In genomic region chr12:55706840-55707671, GRCh38 we compare ENCODE assay signal across 6 cellular contexts. TPM values are rescaled to one million over a fixed set of nuclear protein-coding genes. Genes with fewer than 3 reads are reported as not detected.
DNase-seq lines count a peak whose midpoint lies in the region; ATAC-seq, FAIRE-seq and TF ChIP-seq lines count a peak whose summit lies in the region.

No MANE protein-coding gene starts in this region.

- intact Hi-C loops in Calu3 (cut with micrococcal nuclease; ENCODE audit: unreplicated experiment) (no loop called here), HepG2 (cut with micrococcal nuclease; ENCODE audit: unreplicated experiment) (loop anchor here (2.0 kb wide), 1 partner anchor 14 kb away; the partner anchor contains the start of gene RDH5)

- TF ChIP-seq RAD21 in HepG2 (CRISPR knock-in tag; IDR thresholded peaks at IDR 0.05), result no peak

- H3K4me3 ChIP-seq in WI38 (ENCODE audit: low read depth, low read length), result peak overlapping the region; percentile 56
- peak overlapping the region; percentile 29 to 71 (median 51); a peak in 5 of 6 replicates for H3K4me3 ChIP-seq in HepG2 (replicated peaks in 1 of 3; ENCODE audit: insufficient read depth in 1 of 3, low read depth in 2 of 3, low read length in 3 of 3)

- H3K9me3 ChIP-seq in HepG2 (ENCODE audit: low read length), result no peaks in the 10 kb centered on the region

- no peak for TF ChIP-seq POLR2A in HepG2 (IDR thresholded peaks at IDR 0.05; ENCODE audit: insufficient read depth in 1 of 2, low read depth in 2 of 2, low read length in 2 of 2)

- no peaks in the 10 kb centered on the region for H3K36me3 ChIP-seq in HepG2 (replicated peaks in 1 of 2; ENCODE audit: control insufficient read depth in 1 of 2, insufficient read depth in 2 of 2, low read length in 2 of 2)

- TF ChIP-seq CTCF in Calu3 (IDR thresholded peaks at IDR 0.05; ENCODE audit: unreplicated experiment) (no peak), WI38 (IDR thresholded peaks at IDR 0.05; ENCODE audit: low read depth, low read length) (no peak), HepG2 (CRISPR knock-in tag; IDR thresholded peaks at IDR 0.05) (no peak)

- CTCF ChIA-PET in Calu3 (lab: Charles Lee), result interaction anchor here (0.6 to 2.6 kb wide), 6 partner anchors 9 to 26 kb away, joined by 3 to 14 read pairs (median 4); partner anchors contain the start of genes BLOC1S1 and RDH5
- CTCF ChIA-PET in HepG2 (lab: Yijun Ruan, JAX; ENCODE audit: low intra/inter-chr PET ratio, low total read pairs), result no interaction called here

- POLR2A ChIA-PET in HepG2 (lab: Yijun Ruan, JAX), result interaction anchor here (1.4 to 3.4 kb wide), 4 partner anchors 9 to 25 kb away, joined by 3 to 14 read pairs (median 8); partner anchors contain the start of genes BLOC1S1, CD63 and RDH5

- WGBS in HepG2 (ENCODE audit: low lambda C conversion rate), result 33% methylated on average over 4 of the region's 23 CpGs

- H3K9ac ChIP-seq in HepG2 (ENCODE audit: insufficient read depth, low read depth, low read length), result no peak overlapping the region

- peaks cover 28% of the 10 kb centered on the region for H3K4me1 Mint-ChIP-seq in Calu3 (ENCODE audit: low read depth, unreplicated experiment)

- no peaks in the 10 kb centered on the region for H3K9me3 Mint-ChIP-seq in Calu3 (ENCODE audit: low read depth, unreplicated experiment)

- peak; percentile 11; the same call in 2 of the 3 replicates for ATAC-seq in HepG2
- ATAC-seq in HG03039 (IDR thresholded peaks at IDR 0.05; ENCODE audit: unreplicated experiment), result no peak
- no peak for ATAC-seq in HG02759 (IDR thresholded peaks at IDR 0.05; ENCODE audit: unreplicated experiment)

- peak overlapping the region; percentile 75 for H3K4me2 ChIP-seq in HepG2 (ENCODE audit: low read depth, low read length)

- H2AFZ ChIP-seq in HepG2 (ENCODE audit: low read length), result no peak overlapping the region

- no peak for FAIRE-seq in HepG2 (lab: Jason Lieb, UNC)

- DNase-seq in Calu3, result peak; percentile 36
- no peak for DNase-seq in HepG2 (ENCODE audit: low spot score)
- no peak for DNase-seq in SW 1271 (lab: John Stamatoyannopoulos, UW)

- H3K27me3 Mint-ChIP-seq in Calu3 (ENCODE audit: unreplicated experiment), result peaks cover 71% of the 10 kb centered on the region

- in situ Hi-C loops in HepG2 (cut with HindIII; ENCODE audit: extremely low pct_ligation_motif_present, low pct_unique_long_range_greater_than_20kb), result no loop called here

- H4K20me1 ChIP-seq in HepG2 (ENCODE audit: insufficient read depth, low read length), result no peaks in the 10 kb centered on the region; the same call in 1 of the 2 replicates

- TF ChIP-seq EP300 in HepG2 (IDR thresholded peaks at IDR 0.05; ENCODE audit: low read depth in 2 of 2, low read length in 2 of 2) (no peak), HepG2 (CRISPR knock-in tag; IDR thresholded peaks at IDR 0.05; ENCODE audit: borderline replicate concordance) (no peak)

- no peaks in the 10 kb centered on the region for H3K79me2 ChIP-seq in HepG2 (ENCODE audit: insufficient read depth, low read length)

- H3K27ac ChIP-seq in HepG2 (ENCODE audit: extremely low read length, insufficient read depth, low read length), result no peak overlapping the region

- H3K4me1 ChIP-seq in HepG2 (ENCODE audit: insufficient read depth, low read length), result peaks cover 58% of the 10 kb centered on the region

- no peak overlapping the region for H3K27ac Mint-ChIP-seq in Calu3 (ENCODE audit: unreplicated experiment)

- H3K4me3 Mint-ChIP-seq in Calu3 (ENCODE audit: low read depth, unreplicated experiment), result peak overlapping the region; percentile 74

- BruUV-seq in Calu3 (replicated peaks; lab: Mats Ljungman, UMichigan) (no TSS peak), HepG2 (replicated peaks; lab: Mats Ljungman, UMichigan) (no TSS peak)

- peaks cover 1 to 59% of the 10 kb centered on the region in 2 experiments; a peak in 4 of 5 replicates for H3K27me3 ChIP-seq in HepG2 (ENCODE audit: control insufficient read depth in 1 of 2, insufficient read depth in 2 of 2, low read length in 2 of 2)

- H3K36me3 Mint-ChIP-seq in Calu3 (ENCODE audit: insufficient read depth, unreplicated experiment), result peaks cover 6% of the 10 kb centered on the region

RNA-seq across cellular contexts. Expression of gene ITGA7, which starts 0.6 kb away (rescaled TPM):
- 5.9 and 6.3 TPM in 2 replicates for total RNA-seq in Calu3 (2022)
- 0.24 and 0.75 TPM in 2 replicates for total RNA-seq in HepG2 (2016; rRNA removed; fragmentation: Illumina TruSeq; extraction: Trizol)
- not detected in 2 replicates for total RNA-seq in HepG2 (2016; cell fraction: cytosol; rRNA removed; fragmentation: Illumina TruSeq; extraction: Trizol; ENCODE audit: low read depth)
- total RNA-seq in HepG2 (2016; cell fraction: insoluble cytoplasmic fraction; rRNA removed; fragmentation: Illumina TruSeq; extraction: Trizol), result 0.15 and 0.35 TPM in 2 replicates
- total RNA-seq in HepG2 (2016; cell fraction: membrane; rRNA removed; fragmentation: Illumina TruSeq; extraction: Trizol), result 0.03 and 0.14 TPM in 2 replicates
- total RNA-seq in HepG2 (2016; cell fraction: nucleus; rRNA removed; fragmentation: Illumina TruSeq; extraction: Trizol), result 1.3 and 1.5 TPM in 2 replicates
- 0.65 and 1.8 TPM in 2 replicates for polyA plus RNA-seq in HepG2 (2011; rRNA removed)
- 0.16 and 0.28 TPM in 2 replicates for polyA plus RNA-seq in HepG2 (2011; cell fraction: cytosol; rRNA removed)
- polyA plus RNA-seq in HepG2 (2011; cell fraction: nucleus; rRNA removed), result 12.1 and 12.6 TPM in 2 replicates
- polyA plus RNA-seq in HepG2 (2012), result 1.1 and 1.2 TPM in 2 replicates
- polyA plus RNA-seq in HepG2 (2016; cell fraction: cytosol; fragmentation: Illumina TruSeq; extraction: Trizol; ENCODE audit: low read depth), result not detected in 2 replicates
- polyA plus RNA-seq in HepG2 (2016; cell fraction: insoluble cytoplasmic fraction; fragmentation: Illumina TruSeq; extraction: Trizol; ENCODE audit: low read depth), result 0.28 TPM in 1 of 2 replicates, not detected in the other
- polyA plus RNA-seq in HepG2 (2016; cell fraction: membrane; fragmentation: Illumina TruSeq; extraction: Trizol; ENCODE audit: low read depth), result not detected in 2 replicates
- polyA plus RNA-seq in HepG2 (2016; cell fraction: nucleus; fragmentation: Illumina TruSeq; extraction: Trizol; ENCODE audit: insufficient read depth, low read depth), result 1.7 and 2.7 TPM in 2 replicates
- 1.4 and 1.9 TPM in 2 replicates for polyA minus RNA-seq in HepG2 (2011; rRNA and poly(A)+ RNA removed; ENCODE audit: low replicate concordance)
- polyA minus RNA-seq in HepG2 (2011; cell fraction: cytosol; rRNA and poly(A)+ RNA removed), result not detected in 2 replicates
- polyA minus RNA-seq in HepG2 (2011; cell fraction: nucleus; rRNA and poly(A)+ RNA removed), result 2.2 and 3.1 TPM in 2 replicates

RNA-seq across cellular contexts. Expression of gene BLOC1S1, which starts 8.8 kb away (rescaled TPM):
- total RNA-seq in Calu3 (2022) (71.0 and 89.4 TPM in 2 replicates), HepG2 (2016; rRNA removed; fragmentation: Illumina TruSeq; extraction: Trizol) (95.3 and 99.7 TPM in 2 replicates)
- total RNA-seq in HepG2 (2016; cell fraction: cytosol; rRNA removed; fragmentation: Illumina TruSeq; extraction: Trizol; ENCODE audit: low read depth), result 118 and 144 TPM in 2 replicates
- 97.9 and 110 TPM in 2 replicates for total RNA-seq in HepG2 (2016; cell fraction: insoluble cytoplasmic fraction; rRNA removed; fragmentation: Illumina TruSeq; extraction: Trizol)
- 102 and 108 TPM in 2 replicates for total RNA-seq in HepG2 (2016; cell fraction: membrane; rRNA removed; fragmentation: Illumina TruSeq; extraction: Trizol)
- total RNA-seq in HepG2 (2016; cell fraction: nucleus; rRNA removed; fragmentation: Illumina TruSeq; extraction: Trizol), result 34.2 and 48.7 TPM in 2 replicates
- polyA plus RNA-seq in HepG2 (2011; rRNA removed), result 50.5 and 55.1 TPM in 2 replicates
- 74.9 and 112 TPM in 2 replicates for polyA plus RNA-seq in HepG2 (2011; cell fraction: cytosol; rRNA removed)
- polyA plus RNA-seq in HepG2 (2011; cell fraction: nucleus; rRNA removed), result 22.5 and 27.2 TPM in 2 replicates
- 34.8 and 38.2 TPM in 2 replicates for polyA plus RNA-seq in HepG2 (2012)
- 149 and 162 TPM in 2 replicates for polyA plus RNA-seq in HepG2 (2016; cell fraction: cytosol; fragmentation: Illumina TruSeq; extraction: Trizol; ENCODE audit: low read depth)
- 107 and 112 TPM in 2 replicates for polyA plus RNA-seq in HepG2 (2016; cell fraction: insoluble cytoplasmic fraction; fragmentation: Illumina TruSeq; extraction: Trizol; ENCODE audit: low read depth)
- 91.5 and 100 TPM in 2 replicates for polyA plus RNA-seq in HepG2 (2016; cell fraction: membrane; fragmentation: Illumina TruSeq; extraction: Trizol; ENCODE audit: low read depth)
- 64.2 and 67.2 TPM in 2 replicates for polyA plus RNA-seq in HepG2 (2016; cell fraction: nucleus; fragmentation: Illumina TruSeq; extraction: Trizol; ENCODE audit: insufficient read depth, low read depth)
- polyA minus RNA-seq in HepG2 (2011; rRNA and poly(A)+ RNA removed; ENCODE audit: low replicate concordance), result 21.9 and 89.7 TPM in 2 replicates
- polyA minus RNA-seq in HepG2 (2011; cell fraction: cytosol; rRNA and poly(A)+ RNA removed), result 6.7 and 11.0 TPM in 2 replicates
- 7.8 and 8.2 TPM in 2 replicates for polyA minus RNA-seq in HepG2 (2011; cell fraction: nucleus; rRNA and poly(A)+ RNA removed)

RNA-seq across cellular contexts. Expression of gene RDH5, which starts 13.1 kb away (rescaled TPM):
- total RNA-seq in Calu3 (2022), result 11.0 and 11.2 TPM in 2 replicates
- total RNA-seq in HepG2 (2016; rRNA removed; fragmentation: Illumina TruSeq; extraction: Trizol), result 1.0 and 2.6 TPM in 2 replicates
- total RNA-seq in HepG2 (2016; cell fraction: cytosol; rRNA removed; fragmentation: Illumina TruSeq; extraction: Trizol; ENCODE audit: low read depth), result 1.2 and 1.5 TPM in 2 replicates
- 1.2 and 2.6 TPM in 2 replicates for total RNA-seq in HepG2 (2016; cell fraction: insoluble cytoplasmic fraction; rRNA removed; fragmentation: Illumina TruSeq; extraction: Trizol)
- total RNA-seq in HepG2 (2016; cell fraction: membrane; rRNA removed; fragmentation: Illumina TruSeq; extraction: Trizol), result 1.3 and 1.5 TPM in 2 replicates
- 4.5 and 6.2 TPM in 2 replicates for total RNA-seq in HepG2 (2016; cell fraction: nucleus; rRNA removed; fragmentation: Illumina TruSeq; extraction: Trizol)
- 5.7 TPM in 2 replicates for polyA plus RNA-seq in HepG2 (2011; rRNA removed)
- polyA plus RNA-seq in HepG2 (2011; cell fraction: cytosol; rRNA removed), result 2.4 and 3.4 TPM in 2 replicates
- 17.8 and 19.4 TPM in 2 replicates for polyA plus RNA-seq in HepG2 (2011; cell fraction: nucleus; rRNA removed)
- 3.3 and 4.2 TPM in 2 replicates for polyA plus RNA-seq in HepG2 (2012)
- polyA plus RNA-seq in HepG2 (2016; cell fraction: cytosol; fragmentation: Illumina TruSeq; extraction: Trizol; ENCODE audit: low read depth), result 0.41 and 0.84 TPM in 2 replicates
- 0.71 and 0.91 TPM in 2 replicates for polyA plus RNA-seq in HepG2 (2016; cell fraction: insoluble cytoplasmic fraction; fragmentation: Illumina TruSeq; extraction: Trizol; ENCODE audit: low read depth)
- 1.0 and 1.1 TPM in 2 replicates for polyA plus RNA-seq in HepG2 (2016; cell fraction: membrane; fragmentation: Illumina TruSeq; extraction: Trizol; ENCODE audit: low read depth)
- polyA plus RNA-seq in HepG2 (2016; cell fraction: nucleus; fragmentation: Illumina TruSeq; extraction: Trizol; ENCODE audit: insufficient read depth, low read depth), result 9.3 and 11.2 TPM in 2 replicates
- 4.1 and 8.8 TPM in 2 replicates for polyA minus RNA-seq in HepG2 (2011; rRNA and poly(A)+ RNA removed; ENCODE audit: low replicate concordance)
- 0.53 and 0.79 TPM in 2 replicates for polyA minus RNA-seq in HepG2 (2011; cell fraction: cytosol; rRNA and poly(A)+ RNA removed)
- polyA minus RNA-seq in HepG2 (2011; cell fraction: nucleus; rRNA and poly(A)+ RNA removed), result 11.6 and 16.1 TPM in 2 replicates

RNA-seq across cellular contexts. Expression of gene CD63, which starts 21.8 kb away (rescaled TPM):
- 880 and 991 TPM in 2 replicates for total RNA-seq in Calu3 (2022)
- total RNA-seq in HepG2 (2016; rRNA removed; fragmentation: Illumina TruSeq; extraction: Trizol), result 134 and 277 TPM in 2 replicates
- total RNA-seq in HepG2 (2016; cell fraction: cytosol; rRNA removed; fragmentation: Illumina TruSeq; extraction: Trizol; ENCODE audit: low read depth), result 129 and 132 TPM in 2 replicates
- 128 and 284 TPM in 2 replicates for total RNA-seq in HepG2 (2016; cell fraction: insoluble cytoplasmic fraction; rRNA removed; fragmentation: Illumina TruSeq; extraction: Trizol)
- 138 and 152 TPM in 2 replicates for total RNA-seq in HepG2 (2016; cell fraction: membrane; rRNA removed; fragmentation: Illumina TruSeq; extraction: Trizol)
- total RNA-seq in HepG2 (2016; cell fraction: nucleus; rRNA removed; fragmentation: Illumina TruSeq; extraction: Trizol), result 203 and 224 TPM in 2 replicates
- 211 and 234 TPM in 2 replicates for polyA plus RNA-seq in HepG2 (2011; rRNA removed)
- 424 and 444 TPM in 2 replicates for polyA plus RNA-seq in HepG2 (2011; cell fraction: cytosol; rRNA removed)
- 140 and 196 TPM in 2 replicates for polyA plus RNA-seq in HepG2 (2011; cell fraction: nucleus; rRNA removed)
- 226 and 283 TPM in 2 replicates for polyA plus RNA-seq in HepG2 (2012)
- polyA plus RNA-seq in HepG2 (2016; cell fraction: cytosol; fragmentation: Illumina TruSeq; extraction: Trizol; ENCODE audit: low read depth), result 186 and 213 TPM in 2 replicates
- 153 and 161 TPM in 2 replicates for polyA plus RNA-seq in HepG2 (2016; cell fraction: insoluble cytoplasmic fraction; fragmentation: Illumina TruSeq; extraction: Trizol; ENCODE audit: low read depth)
- 149 and 167 TPM in 2 replicates for polyA plus RNA-seq in HepG2 (2016; cell fraction: membrane; fragmentation: Illumina TruSeq; extraction: Trizol; ENCODE audit: low read depth)
- 381 and 422 TPM in 2 replicates for polyA plus RNA-seq in HepG2 (2016; cell fraction: nucleus; fragmentation: Illumina TruSeq; extraction: Trizol; ENCODE audit: insufficient read depth, low read depth)
- polyA minus RNA-seq in HepG2 (2011; rRNA and poly(A)+ RNA removed; ENCODE audit: low replicate concordance), result 159 and 211 TPM in 2 replicates
- 94.7 and 99.2 TPM in 2 replicates for polyA minus RNA-seq in HepG2 (2011; cell fraction: cytosol; rRNA and poly(A)+ RNA removed)
- polyA minus RNA-seq in HepG2 (2011; cell fraction: nucleus; rRNA and poly(A)+ RNA removed), result 47.0 and 55.9 TPM in 2 replicates

RNA-seq across cellular contexts. Expression of gene GDF11, which starts 35.9 kb away (rescaled TPM):
- total RNA-seq in Calu3 (2022) (5.3 and 6.7 TPM in 2 replicates), HepG2 (2016; rRNA removed; fragmentation: Illumina TruSeq; extraction: Trizol) (1.4 and 1.5 TPM in 2 replicates)
- 5.4 and 5.8 TPM in 2 replicates for total RNA-seq in HepG2 (2016; cell fraction: cytosol; rRNA removed; fragmentation: Illumina TruSeq; extraction: Trizol; ENCODE audit: low read depth)
- total RNA-seq in HepG2 (2016; cell fraction: insoluble cytoplasmic fraction; rRNA removed; fragmentation: Illumina TruSeq; extraction: Trizol), result 0.56 and 1.8 TPM in 2 replicates
- total RNA-seq in HepG2 (2016; cell fraction: membrane; rRNA removed; fragmentation: Illumina TruSeq; extraction: Trizol), result 6.1 and 6.4 TPM in 2 replicates
- 0.53 and 1.2 TPM in 2 replicates for total RNA-seq in HepG2 (2016; cell fraction: nucleus; rRNA removed; fragmentation: Illumina TruSeq; extraction: Trizol)
- 0.63 and 1.0 TPM in 2 replicates for polyA plus RNA-seq in HepG2 (2011; rRNA removed)
- 0.85 and 1.1 TPM in 2 replicates for polyA plus RNA-seq in HepG2 (2011; cell fraction: cytosol; rRNA removed)
- 0.83 and 1.1 TPM in 2 replicates for polyA plus RNA-seq in HepG2 (2011; cell fraction: nucleus; rRNA removed)
- 0.56 and 1.0 TPM in 2 replicates for polyA plus RNA-seq in HepG2 (2012)
- polyA plus RNA-seq in HepG2 (2016; cell fraction: cytosol; fragmentation: Illumina TruSeq; extraction: Trizol; ENCODE audit: low read depth), result 14.3 and 14.9 TPM in 2 replicates
- 2.1 and 3.0 TPM in 2 replicates for polyA plus RNA-seq in HepG2 (2016; cell fraction: insoluble cytoplasmic fraction; fragmentation: Illumina TruSeq; extraction: Trizol; ENCODE audit: low read depth)
- 11.3 and 12.5 TPM in 2 replicates for polyA plus RNA-seq in HepG2 (2016; cell fraction: membrane; fragmentation: Illumina TruSeq; extraction: Trizol; ENCODE audit: low read depth)
- 2.0 and 2.7 TPM in 2 replicates for polyA plus RNA-seq in HepG2 (2016; cell fraction: nucleus; fragmentation: Illumina TruSeq; extraction: Trizol; ENCODE audit: insufficient read depth, low read depth)
- polyA minus RNA-seq in HepG2 (2011; rRNA and poly(A)+ RNA removed; ENCODE audit: low replicate concordance), result 1.8 and 14.3 TPM in 2 replicates
- 0.18 and 0.49 TPM in 2 replicates for polyA minus RNA-seq in HepG2 (2011; cell fraction: cytosol; rRNA and poly(A)+ RNA removed)
- polyA minus RNA-seq in HepG2 (2011; cell fraction: nucleus; rRNA and poly(A)+ RNA removed), result 0.90 and 0.99 TPM in 2 replicates
